In the genomic region with DNA sequence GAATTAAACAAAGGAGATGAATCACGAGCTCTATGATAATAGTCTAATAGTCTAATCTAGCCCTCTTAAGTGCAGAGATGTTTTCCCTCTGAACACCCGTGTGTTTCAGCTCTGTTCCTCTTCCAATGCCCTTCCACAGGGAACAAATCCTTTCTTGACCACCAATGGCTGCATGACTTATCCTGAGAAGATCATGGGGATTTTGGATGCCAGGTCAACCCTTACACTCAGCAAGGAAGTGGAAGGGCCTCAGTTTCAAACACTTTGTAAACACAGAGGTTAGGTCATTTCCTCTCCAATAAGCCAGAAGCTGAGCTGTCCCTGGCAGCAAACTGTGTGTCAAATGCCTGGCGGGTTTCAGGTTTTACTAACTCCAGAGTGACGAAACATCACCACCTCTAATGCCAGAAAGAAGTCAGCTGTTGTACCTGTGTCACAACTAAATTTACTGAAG, we compare ENCODE assay signal across 9 cellular contexts.
DNase-seq lines count a peak whose midpoint lies in the region; ATAC-seq and TF ChIP-seq lines count a peak whose summit lies in the region.
"Had no signal": no experiment of that assay in that cellular context is flagged by ENCODE, and none has a peak within 500 bp of the region (broad histone marks: within the 10 kb centered on the region; RNA-seq: fewer than 3 reads in every experiment).

No MANE protein-coding gene starts in this region.

- no peaks in the 10 kb centered on the region for H3K9me3 ChIP-seq in left lung

- peak overlapping the region; percentile 36 for H3K27ac ChIP-seq in C4-2B
- H3K27ac ChIP-seq in brain microvascular endothelial cell, result peak overlapping the region; percentile 88
- peak overlapping the region; percentile 50 to 69 for H3K27ac ChIP-seq in left lung
- H3K27ac ChIP-seq: cardiac muscle cell had no signal

- in situ Hi-C loops in brain microvascular endothelial cell (cut with HindIII; ENCODE audit: low pct_ligation_motif_present, low sequenced_read_pairs), result no loop called here

- H3K4me3 ChIP-seq in brain microvascular endothelial cell (ENCODE audit: low read depth, low read length), result no peak overlapping the region
- no peak overlapping the region for H3K4me3 ChIP-seq in left lung
- H3K4me3 ChIP-seq: cardiac muscle cell had no signal

- ATAC-seq in left lung (peak; percentile 92), HG03095 (IDR thresholded peaks at IDR 0.05; ENCODE audit: unreplicated experiment) (no peak), GM21529 (IDR thresholded peaks at IDR 0.05; ENCODE audit: unreplicated experiment) (no peak)

- H3K36me3 ChIP-seq in brain microvascular endothelial cell (replicated peaks), result no peaks in the 10 kb centered on the region
- H3K36me3 ChIP-seq in left lung, result no peaks in the 10 kb centered on the region

- TF ChIP-seq CTCF in C4-2B (conservative IDR thresholded peaks at IDR 0.05), result no peak
- no peak for TF ChIP-seq CTCF in brain microvascular endothelial cell (IDR thresholded peaks at IDR 0.05; ENCODE audit: low read depth, low read length, missing control alignments)
- no peak for TF ChIP-seq CTCF in left lung (IDR thresholded peaks at IDR 0.05)

- no peaks in the 10 kb centered on the region for H3K27me3 ChIP-seq in brain microvascular endothelial cell (replicated peaks)
- H3K27me3 ChIP-seq in left lung, result no peaks in the 10 kb centered on the region
- H3K27me3 ChIP-seq: cardiac muscle cell had no signal

- peak; percentile 99 for DNase-seq in HT1080 (ENCODE audit: low read depth)
- DNase-seq in brain microvascular endothelial cell, result peak; percentile 90
- peak in 1 of 2 donors; percentile 60 for DNase-seq in left lung
- DNase-seq in NCI-H2081 treated with DMSO at 0.1 percent for 48 hours (lab: John Stamatoyannopoulos, UW), result no peak
- DNase-seq in NCI-H524 treated with DMSO at 0.1 percent for 48 hours (lab: John Stamatoyannopoulos, UW), result no peak

- intact Hi-C loops in left lung (cut with DNase I), result no loop called here

- H3K4me1 ChIP-seq in left lung, result peaks cover 8 to 38% of the 10 kb centered on the region in 2 donors

Comparison
In these comparisons a context has a peak if more than half of its experiments do, and no peak if none do; other contexts are left out.
1. H3K27ac ChIP-seq: peak in every context shown above with its lines; median percentile 88 in brain microvascular endothelial cell; 60 in left lung; 36 in C4-2B.
2. DNase-seq: peak in HT1080 (single experiment) and brain microvascular endothelial cell (single experiment); none in NCI-H2081 treated with DMSO at 0.1 percent for 48 hours (single experiment) and NCI-H524 treated with DMSO at 0.1 percent for 48 hours (single experiment).